Comparison of ENCODE assay signal across 7 cellular contexts in the genomic region with DNA sequence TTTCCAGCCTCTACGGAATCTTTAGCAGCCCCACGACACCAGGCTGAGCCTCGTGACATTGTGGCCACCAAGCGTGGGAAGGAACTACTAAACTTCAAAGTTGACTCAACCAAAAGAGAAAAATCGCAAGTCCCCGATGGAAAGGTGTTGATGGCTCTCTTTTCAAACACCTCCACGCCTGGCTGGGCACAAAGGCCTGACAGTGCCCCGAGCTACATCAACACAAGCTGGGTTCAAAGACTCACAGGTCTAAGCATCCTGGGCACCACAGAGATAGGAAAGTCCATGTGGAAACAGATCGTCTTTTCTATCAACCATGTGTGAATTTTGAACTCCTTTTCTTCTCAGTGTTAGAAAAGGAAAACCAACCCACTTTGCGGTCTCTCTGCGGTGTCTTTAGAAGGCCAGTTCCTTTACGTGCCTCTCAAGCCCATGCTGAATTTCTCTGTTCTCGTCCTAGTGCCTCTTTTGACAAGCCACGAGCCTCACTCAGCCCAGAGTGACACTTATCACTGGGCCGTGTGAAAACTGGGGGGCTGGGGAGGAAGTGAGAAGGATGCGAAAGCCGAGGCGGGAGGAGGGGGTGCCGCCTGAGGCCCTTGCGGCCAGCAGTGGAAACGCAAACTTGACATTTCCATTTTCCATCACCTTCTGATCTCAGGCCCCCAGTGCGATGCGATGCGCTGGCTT. TPM values are rescaled to one million over a fixed set of nuclear protein-coding genes. Genes with fewer than 3 reads are reported as not detected.
DNase-seq lines count a peak whose midpoint lies in the region; ATAC-seq lines count a peak whose summit lies in the region.

No MANE protein-coding gene starts in this region.

- peaks cover 0 to 4% of the 10 kb centered on the region in 2 donors for H3K36me3 ChIP-seq in esophagus (ENCODE audit: control insufficient read depth in 2 of 2, insufficient read depth in 2 of 2, low read length in 1 of 2)

- H3K4me1 Mint-ChIP-seq in activated CD4-positive, alpha-beta T cell treated with anti-CD3 and anti-CD28 coated beads, Interleukin-2, amount 10 ng/mL, durations not matched to agents 24 days and 14 days, result peaks cover 65% of the 10 kb centered on the region

- H3K27ac ChIP-seq in esophagus (ENCODE audit: low read depth in 2 of 2, low read length in 1 of 2), result peak overlapping the region; percentile 5 to 15

- H3K9me3 ChIP-seq in esophagus (ENCODE audit: control insufficient read depth in 2 of 2, insufficient read depth in 1 of 2, low read depth in 1 of 2, low read length in 1 of 2), result no peaks in the 10 kb centered on the region

- no peak overlapping the region for H3K4me3 ChIP-seq in esophagus (ENCODE audit: low read depth in 1 of 2, low read length in 2 of 2)

- intact Hi-C loops in activated CD4-positive, alpha-beta T cell treated with anti-CD3 and anti-CD28 coated beads, Interleukin-2, amount 10 ng/mL, durations not matched to agents 24 days and 14 days (cut with micrococcal nuclease), result loop anchor here (1.0 to 5.0 kb wide), 6 partner anchors 26 to 359 kb away; partner anchors contain the start of gene SIRT5

- H3K9me3 Mint-ChIP-seq in activated CD4-positive, alpha-beta T cell treated with anti-CD3 and anti-CD28 coated beads, Interleukin-2, amount 10 ng/mL, durations not matched to agents 24 days and 14 days, result no peaks in the 10 kb centered on the region

- 70 to 77% methylated on average over 23 to 24 of the region's 24 CpGs for WGBS in esophagus, 2 donors

- peak overlapping the region; percentile 96 for H3K27ac Mint-ChIP-seq in activated CD4-positive, alpha-beta T cell treated with anti-CD3 and anti-CD28 coated beads, Interleukin-2, amount 10 ng/mL, durations not matched to agents 24 days and 14 days

- no peaks in the 10 kb centered on the region for H3K27me3 Mint-ChIP-seq in activated CD4-positive, alpha-beta T cell treated with anti-CD3 and anti-CD28 coated beads, Interleukin-2, amount 10 ng/mL, durations not matched to agents 24 days and 14 days

- no peaks in the 10 kb centered on the region for H3K27me3 ChIP-seq in esophagus (ENCODE audit: control insufficient read depth in 1 of 2, insufficient read depth in 2 of 2, low read length in 2 of 2)

- peaks cover 9 to 12% of the 10 kb centered on the region in 2 donors for H3K4me1 ChIP-seq in esophagus (ENCODE audit: control insufficient read depth in 2 of 2, insufficient read depth in 2 of 2, low read length in 1 of 2)

- H3K36me3 Mint-ChIP-seq in activated CD4-positive, alpha-beta T cell treated with anti-CD3 and anti-CD28 coated beads, Interleukin-2, amount 10 ng/mL, durations not matched to agents 24 days and 14 days (ENCODE audit: low read depth), result peaks cover 5% of the 10 kb centered on the region

- peak overlapping the region; percentile 71 for H3K4me3 Mint-ChIP-seq in activated CD4-positive, alpha-beta T cell treated with anti-CD3 and anti-CD28 coated beads, Interleukin-2, amount 10 ng/mL, durations not matched to agents 24 days and 14 days

- ATAC-seq in GM19328 (IDR thresholded peaks at IDR 0.05; ENCODE audit: unreplicated experiment) (peak; percentile 63), HG03175 (IDR thresholded peaks at IDR 0.05; ENCODE audit: unreplicated experiment) (peak; percentile 64)

- peak; percentile 89 for DNase-seq in activated CD4-positive, alpha-beta T cell treated with anti-CD3 and anti-CD28 coated beads, Interleukin-2, amount 10 ng/mL, durations not matched to agents 24 days and 14 days
- DNase-seq in stimulated activated CD4-positive, alpha-beta T cell treated with anti-CD3 and anti-CD28 coated beads, TNF-alpha, amount 100 ng/mL, for 1 hour (ENCODE audit: low read depth in 3 of 3, low spot score in 1 of 3), result peak; percentile 17 to 44 (median 43)
- DNase-seq in COR-L47 (lab: John Stamatoyannopoulos, UW) (no peak), islet precursor cell (no peak)

RNA-seq across cellular contexts. Expression of gene GFOD1, which starts 59.4 kb away (rescaled TPM):
- total RNA-seq in activated CD4-positive, alpha-beta T cell treated with anti-CD3 and anti-CD28 coated beads, Interleukin-2, amount 10 ng/mL, durations not matched to agents 24 days and 14 days, result 9.8 and 10.2 TPM in 2 replicates
- polyA plus RNA-seq in esophagus, result 1 to 10 TPM; 4.2 to 6.8 TPM

Comparison
In these comparisons a context has a peak if more than half of its experiments do, and no peak if none do; other contexts are left out.
1. DNase-seq: peak in activated CD4-positive, alpha-beta T cell treated with anti-CD3 and anti-CD28 coated beads, Interleukin-2, amount 10 ng/mL, durations not matched to agents 24 days and 14 days (single experiment) and stimulated activated CD4-positive, alpha-beta T cell treated with anti-CD3 and anti-CD28 coated beads, TNF-alpha, amount 100 ng/mL, for 1 hour (3 of 3); none in COR-L47 (single experiment) and islet precursor cell (single experiment).